ENCODE assay signal across 15 cellular contexts in genomic region chr14:61716956-61717355, GRCh38. TPM values are rescaled to one million over a fixed set of nuclear protein-coding genes. Genes with fewer than 3 reads are reported as not detected.
DNase-seq lines count a peak whose midpoint lies in the region; ATAC-seq and TF ChIP-seq lines count a peak whose summit lies in the region.
"Had no signal": no experiment of that assay in that cellular context is flagged by ENCODE, and none has a peak within 500 bp of the region (broad histone marks: within the 10 kb centered on the region; RNA-seq: fewer than 3 reads in every experiment).

No MANE protein-coding gene starts in this region.

- POLR2A ChIA-PET in CD4-positive, alpha-beta T cell (lab: Charles Lee) = interaction anchor here (0.7 to 1.5 kb wide), 4 partner anchors 17 to 148 kb away, joined by 3 to 4 read pairs (median 3); no protein-coding TSS in a partner anchor
- POLR2A ChIA-PET in WTC11 (lab: Charles Lee) = no interaction called here

- H3K4me1 ChIP-seq in ACC112 (ENCODE audit: control insufficient read depth, insufficient read depth, low read length, unreplicated experiment) = peaks cover 92% of the 10 kb centered on the region
- peaks cover 12 to 98% (median 15%) of the 10 kb centered on the region in 3 donors for H3K4me1 ChIP-seq in gastroesophageal sphincter

- H3K27ac ChIP-seq in ACC112 (ENCODE audit: low read depth, low read length) (peak overlapping the region; percentile 85), gastroesophageal sphincter (peak overlapping the region in 3 of 4 donors; percentile 18 to 62 (median 29))
- H3K27ac ChIP-seq in CD4-positive, alpha-beta T cell (ENCODE audit: low read depth, low read length) = no peak overlapping the region
- H3K27ac ChIP-seq: left lung, suprapubic skin had no signal

- no peak for TF ChIP-seq EP300 in gastroesophageal sphincter (IDR thresholded peaks at IDR 0.05)

- H3K9me3 ChIP-seq in CD4-positive, alpha-beta T cell (ENCODE audit: control insufficient read depth, low read length) = no peaks in the 10 kb centered on the region
- H3K9me3 ChIP-seq in gastroesophageal sphincter = no peaks in the 10 kb centered on the region
- H3K9me3 ChIP-seq: left lung, suprapubic skin had no signal

- peak overlapping the region; percentile 55 for H3K4me3 ChIP-seq in ACC112 (ENCODE audit: low read depth, low read length)
- no peak overlapping the region for H3K4me3 ChIP-seq in gastroesophageal sphincter
- H3K4me3 ChIP-seq: left lung, suprapubic skin had no signal

- CTCF ChIA-PET in CD4-positive, alpha-beta T cell (lab: Charles Lee) = no interaction called here
- CTCF ChIA-PET in WTC11 (lab: Charles Lee) = interaction anchor here (1.9 kb wide), 1 partner anchor 37 kb away, joined by 4 read pairs; no protein-coding TSS in a partner anchor

- peaks cover 99% of the 10 kb centered on the region for H3K79me2 ChIP-seq in ACC112 (ENCODE audit: control insufficient read depth, insufficient read depth, low read length, unreplicated experiment)

- peak overlapping the region; percentile 18 for H3K27ac Mint-ChIP-seq in CD4-positive, alpha-beta T cell
- H3K27ac Mint-ChIP-seq in WTC11 = 0 out of 2 replicates have a peak overlapping the region, but pooled peaks have one; percentile 38
- H3K27ac Mint-ChIP-seq in stimulated activated memory B cell treated with anti-CD40 and anti-IgM and Interleukin-4, amounts not matched to agents 10 μg/mL and 1 μg/mL and 100 μg/mL, for 72 hours = no peak overlapping the region
- H3K27ac Mint-ChIP-seq: CD14-positive monocyte had no signal

- H3K4me3 Mint-ChIP-seq in CD4-positive, alpha-beta T cell = no peak overlapping the region
- H3K4me3 Mint-ChIP-seq in WTC11 = no peak overlapping the region
- H3K4me3 Mint-ChIP-seq in stimulated activated memory B cell treated with anti-CD40 and anti-IgM and Interleukin-4, amounts not matched to agents 10 μg/mL and 1 μg/mL and 100 μg/mL, for 72 hours = no peak overlapping the region
- H3K4me3 Mint-ChIP-seq: CD14-positive monocyte had no signal

- no peak overlapping the region for H2AFZ ChIP-seq in ACC112 (ENCODE audit: low read length, unreplicated experiment)

- TF ChIP-seq CTCF in CD4-positive, alpha-beta T cell (IDR thresholded peaks at IDR 0.05) = no peak
- TF ChIP-seq CTCF in WTC11 (IDR thresholded peaks at IDR 0.05) (no peak), gastroesophageal sphincter (IDR thresholded peaks at IDR 0.05) (no peak)

- intact Hi-C loops in CD4-positive, alpha-beta T cell (cut with DNase I, micrococcal nuclease) = loop anchor here in 1 of 2 experiments (5.0 kb wide), 1 partner anchor 150 kb away; no protein-coding TSS in a partner anchor

- 57 to 74% methylated on average over 1 of the region's 1 CpG for WGBS in gastroesophageal sphincter (ENCODE audit: low coverage in 1 of 2), 2 donors

- DNase-seq in CD4-positive, alpha-beta T cell = no peak
- no peak for DNase-seq in WTC11 (ENCODE audit: low spot score)
- DNase-seq in DMS53 (lab: John Stamatoyannopoulos, UW) = no peak
- no peak for DNase-seq in NCI-H2227 (lab: John Stamatoyannopoulos, UW; ENCODE audit: unreplicated experiment)
- DNase-seq: effector CD4-positive, alpha-beta T cell; left lung; NCI-H1105 treated with DMSO at 0.1 percent for 48 hours; NCI-H2171 treated with DMSO at 0.1 percent for 48 hours; Right ventricle myocardium superior; stimulated activated CD4-positive, alpha-beta T cell treated with anti-CD3 and anti-CD28 coated beads, Interleukin-1b, Interleukin-23, amount 100 ng/mL, for 48 hours had no signal

- peaks cover 88% of the 10 kb centered on the region for H3K4me1 Mint-ChIP-seq in CD4-positive, alpha-beta T cell (ENCODE audit: low read depth)
- H3K4me1 Mint-ChIP-seq in WTC11 = peaks cover 79% of the 10 kb centered on the region
- peaks cover 76% of the 10 kb centered on the region for H3K4me1 Mint-ChIP-seq in stimulated activated memory B cell treated with anti-CD40 and anti-IgM and Interleukin-4, amounts not matched to agents 10 μg/mL and 1 μg/mL and 100 μg/mL, for 72 hours

- H3K36me3 ChIP-seq in ACC112 (ENCODE audit: insufficient read depth, low read length) (peaks cover 41% of the 10 kb centered on the region), gastroesophageal sphincter (peaks cover 0 to 3% of the 10 kb centered on the region in 2 donors)

- H3K9me3 Mint-ChIP-seq in CD4-positive, alpha-beta T cell = no peaks in the 10 kb centered on the region
- H3K9me3 Mint-ChIP-seq in WTC11 = no peaks in the 10 kb centered on the region
- H3K9me3 Mint-ChIP-seq in stimulated activated memory B cell treated with anti-CD40 and anti-IgM and Interleukin-4, amounts not matched to agents 10 μg/mL and 1 μg/mL and 100 μg/mL, for 72 hours = no peaks in the 10 kb centered on the region
- H3K9me3 Mint-ChIP-seq: CD14-positive monocyte had no signal

- H3K27me3 ChIP-seq in ACC112 (ENCODE audit: insufficient read depth, low read length) (no peaks in the 10 kb centered on the region), gastroesophageal sphincter (no peaks in the 10 kb centered on the region)
- no peaks in the 10 kb centered on the region for H3K27me3 ChIP-seq in CD4-positive, alpha-beta T cell (ENCODE audit: control insufficient read depth, insufficient read depth, low read length)
- H3K27me3 ChIP-seq: left lung, suprapubic skin had no signal

- TF ChIP-seq POLR2A in gastroesophageal sphincter (IDR thresholded peaks at IDR 0.05) = no peak

- peaks cover 18% of the 10 kb centered on the region for H3K36me3 Mint-ChIP-seq in CD4-positive, alpha-beta T cell (ENCODE audit: low read depth)
- peaks cover 8% of the 10 kb centered on the region for H3K36me3 Mint-ChIP-seq in WTC11
- H3K36me3 Mint-ChIP-seq in stimulated activated memory B cell treated with anti-CD40 and anti-IgM and Interleukin-4, amounts not matched to agents 10 μg/mL and 1 μg/mL and 100 μg/mL, for 72 hours = peaks cover 6% of the 10 kb centered on the region

- no peak for ATAC-seq in CD4-positive, alpha-beta T cell (ENCODE audit: poor library complexity)
- ATAC-seq in WTC11 (no peak), gastroesophageal sphincter (no peak)
- no peak for ATAC-seq in stimulated activated memory B cell treated with anti-CD40 and anti-IgM and Interleukin-4, amounts not matched to agents 10 μg/mL and 1 μg/mL and 100 μg/mL, for 72 hours
- ATAC-seq: left lung had no signal

- H3K27me3 Mint-ChIP-seq in CD4-positive, alpha-beta T cell = no peaks in the 10 kb centered on the region
- H3K27me3 Mint-ChIP-seq in WTC11 (ENCODE audit: low read depth) = no peaks in the 10 kb centered on the region
- no peaks in the 10 kb centered on the region for H3K27me3 Mint-ChIP-seq in stimulated activated memory B cell treated with anti-CD40 and anti-IgM and Interleukin-4, amounts not matched to agents 10 μg/mL and 1 μg/mL and 100 μg/mL, for 72 hours

TF ChIP-seq in WTC11, 78 proteins besides CTCF, POLR2A, EP300 and RAD21 (continues in another document):
- TF ChIP-seq, protein P1, sequence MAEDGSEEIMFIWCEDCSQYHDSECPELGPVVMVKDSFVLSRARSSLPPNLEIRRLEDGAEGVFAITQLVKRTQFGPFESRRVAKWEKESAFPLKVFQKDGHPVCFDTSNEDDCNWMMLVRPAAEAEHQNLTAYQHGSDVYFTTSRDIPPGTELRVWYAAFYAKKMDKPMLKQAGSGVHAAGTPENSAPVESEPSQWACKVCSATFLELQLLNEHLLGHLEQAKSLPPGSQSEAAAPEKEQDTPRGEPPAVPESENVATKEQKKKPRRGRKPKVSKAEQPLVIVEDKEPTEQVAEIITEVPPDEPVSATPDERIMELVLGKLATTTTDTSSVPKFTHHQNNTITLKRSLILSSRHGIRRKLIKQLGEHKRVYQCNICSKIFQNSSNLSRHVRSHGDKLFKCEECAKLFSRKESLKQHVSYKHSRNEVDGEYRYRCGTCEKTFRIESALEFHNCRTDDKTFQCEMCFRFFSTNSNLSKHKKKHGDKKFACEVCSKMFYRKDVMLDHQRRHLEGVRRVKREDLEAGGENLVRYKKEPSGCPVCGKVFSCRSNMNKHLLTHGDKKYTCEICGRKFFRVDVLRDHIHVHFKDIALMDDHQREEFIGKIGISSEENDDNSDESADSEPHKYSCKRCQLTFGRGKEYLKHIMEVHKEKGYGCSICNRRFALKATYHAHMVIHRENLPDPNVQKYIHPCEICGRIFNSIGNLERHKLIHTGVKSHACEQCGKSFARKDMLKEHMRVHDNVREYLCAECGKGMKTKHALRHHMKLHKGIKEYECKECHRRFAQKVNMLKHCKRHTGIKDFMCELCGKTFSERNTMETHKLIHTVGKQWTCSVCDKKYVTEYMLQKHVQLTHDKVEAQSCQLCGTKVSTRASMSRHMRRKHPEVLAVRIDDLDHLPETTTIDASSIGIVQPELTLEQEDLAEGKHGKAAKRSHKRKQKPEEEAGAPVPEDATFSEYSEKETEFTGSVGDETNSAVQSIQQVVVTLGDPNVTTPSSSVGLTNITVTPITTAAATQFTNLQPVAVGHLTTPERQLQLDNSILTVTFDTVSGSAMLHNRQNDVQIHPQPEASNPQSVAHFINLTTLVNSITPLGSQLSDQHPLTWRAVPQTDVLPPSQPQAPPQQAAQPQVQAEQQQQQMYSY (CRISPR knock-in tag; IDR thresholded peaks at IDR 0.05) = no peak
- TF ChIP-seq ATF2 (CRISPR knock-in tag; IDR thresholded peaks at IDR 0.05; ENCODE audit: borderline replicate concordance, low read depth) (no peak), EMX1 (CRISPR knock-in tag; IDR thresholded peaks at IDR 0.05) (no peak), NFE2L1 (CRISPR knock-in tag; IDR thresholded peaks at IDR 0.05) (no peak), MYBL2 (CRISPR knock-in tag; IDR thresholded peaks at IDR 0.05) (no peak)

RNA-seq across cellular contexts. Expression of gene HIF1A, which starts 21.6 kb away (rescaled TPM):
- total RNA-seq in CD4-positive, alpha-beta T cell = 100 to 1,000 TPM; 350 to 369 TPM
- total RNA-seq in WTC11 (2021) = 146 to 165 TPM (median 153 TPM) in 3 replicates
- total RNA-seq in gastroesophageal sphincter = 100 to 1,000 TPM in 3 of 4 donors, 10 to 100 TPM in 1; 84.3 to 120 (median 111) TPM

RNA-seq across cellular contexts. Expression of gene SNAPC1, which starts 45.3 kb away (rescaled TPM):
- 1 to 10 TPM; 4.8 to 5.0 TPM for total RNA-seq in CD4-positive, alpha-beta T cell
- total RNA-seq in WTC11 (2021) (9.5 to 10.2 TPM (median 10.1 TPM) in 3 replicates), gastroesophageal sphincter (1 to 10 TPM; 5.4 to 8.7 (median 6.7) TPM)
